12 cellular contexts compared by ENCODE assay signal in the genomic region with DNA sequence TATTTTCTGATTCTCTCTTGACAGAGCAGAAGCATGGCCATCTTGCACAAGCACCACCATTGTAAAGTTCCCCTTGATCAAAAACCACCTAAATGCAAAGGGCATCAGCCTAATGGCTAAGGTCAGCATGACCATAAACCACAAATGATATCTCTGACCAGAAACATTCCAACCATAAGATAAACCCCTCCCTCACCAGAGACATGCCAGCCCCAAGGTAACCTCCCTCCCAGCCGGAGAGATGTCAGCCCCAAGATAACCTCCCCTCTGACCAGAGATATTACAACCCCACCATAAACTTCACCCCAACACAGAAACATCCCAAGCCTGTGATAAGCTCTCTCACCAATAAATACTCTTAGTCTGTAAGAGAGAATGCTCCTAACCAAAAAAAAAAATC.
DNase-seq lines count a peak whose midpoint lies in the region; ATAC-seq and TF ChIP-seq lines count a peak whose summit lies in the region.
"Had no signal": no experiment of that assay in that cellular context is flagged by ENCODE, and none has a peak within 500 bp of the region (broad histone marks: within the 10 kb centered on the region; RNA-seq: fewer than 3 reads in every experiment).

No MANE protein-coding gene starts in this region.

- no peak for TF ChIP-seq CTCF in fibroblast of villous mesenchyme (IDR thresholded peaks at IDR 0.05; ENCODE audit: insufficient read depth, low read depth, low read length)

- peak overlapping the region in 3 of 8 donors; percentile 21 to 54 (median 41) for H3K4me3 Mint-ChIP-seq in CD4-positive, alpha-beta memory T cell
- no peak overlapping the region for H3K4me3 Mint-ChIP-seq in naive thymus-derived CD8-positive, alpha-beta T cell
- H3K4me3 Mint-ChIP-seq: CD14-positive monocyte, IgD-negative memory B cell had no signal

- no peaks in the 10 kb centered on the region for H3K9me3 ChIP-seq in CD4-positive, alpha-beta memory T cell (ENCODE audit: control insufficient read depth in 1 of 2, low read length in 2 of 2)

- ATAC-seq in naive thymus-derived CD8-positive, alpha-beta T cell: no peak
- ATAC-seq: HCT116 had no signal

- peaks cover 0 to 8% (median 5%) of the 10 kb centered on the region in 8 donors for H3K9me3 Mint-ChIP-seq in CD4-positive, alpha-beta memory T cell
- peaks cover 0 to 5% (median 0%) of the 10 kb centered on the region in 9 donors for H3K9me3 Mint-ChIP-seq in naive thymus-derived CD8-positive, alpha-beta T cell

- H3K27me3 ChIP-seq in CD4-positive, alpha-beta memory T cell (ENCODE audit: insufficient read depth, low read length): no peaks in the 10 kb centered on the region

- H3K36me3 Mint-ChIP-seq in CD4-positive, alpha-beta memory T cell: peaks cover 8 to 19% of the 10 kb centered on the region in 2 donors
- peaks cover 0 to 5% (median 2%) of the 10 kb centered on the region in 3 donors for H3K36me3 Mint-ChIP-seq in naive thymus-derived CD8-positive, alpha-beta T cell
- H3K36me3 Mint-ChIP-seq: CD14-positive monocyte had no signal

- H3K27ac Mint-ChIP-seq in CD4-positive, alpha-beta memory T cell: peak overlapping the region in 6 of 7 donors; percentile 3 to 80 (median 54)
- peak overlapping the region in 3 of 10 donors; percentile 3 to 57 (median 45) for H3K27ac Mint-ChIP-seq in naive thymus-derived CD8-positive, alpha-beta T cell
- H3K27ac Mint-ChIP-seq: IgD-negative memory B cell had no signal

- intact Hi-C loops in CD4-positive, alpha-beta memory T cell (cut with micrococcal nuclease): no loop called here

- no peak overlapping the region for H3K27ac ChIP-seq in CD4-positive, alpha-beta memory T cell (ENCODE audit: low read depth, low read length)

- no peaks in the 10 kb centered on the region for H3K27me3 Mint-ChIP-seq in CD4-positive, alpha-beta memory T cell
- H3K27me3 Mint-ChIP-seq in naive thymus-derived CD8-positive, alpha-beta T cell: peaks cover 0 to 4% (median 1%) of the 10 kb centered on the region in 5 donors
- H3K27me3 Mint-ChIP-seq: IgD-negative memory B cell had no signal

- DNase-seq in A172 (ENCODE audit: low spot score): peak; percentile 16
- no peak for DNase-seq in CD4-positive, alpha-beta memory T cell
- peak; percentile 60 for DNase-seq in OCI-M1 (lab: John Stamatoyannopoulos, UW)
- peak; percentile 3 for DNase-seq in fibroblast of villous mesenchyme (ENCODE audit: low read depth)
- DNase-seq in NCI-H2171 treated with DMSO at 0.1 percent for 48 hours (lab: John Stamatoyannopoulos, UW): no peak
- DNase-seq in stimulated activated CD4-positive, alpha-beta T cell treated with anti-CD3 and anti-CD28 coated beads, Interleukin-15, amount 100 ng/mL, for 24 hours: no peak
- no peak for DNase-seq in naive thymus-derived CD8-positive, alpha-beta T cell
- DNase-seq: Calu3, DMS 273 treated with DMSO at 0.1 percent for 48 hours had no signal

- POLR2A ChIA-PET in CD4-positive, alpha-beta memory T cell (lab: Charles Lee; ENCODE audit: partially characterized antibody): interaction anchor here (0.9 kb wide), 1 partner anchor 24 kb away, joined by 4 read pairs; no protein-coding TSS in a partner anchor
- POLR2A ChIA-PET in naive thymus-derived CD8-positive, alpha-beta T cell (lab: Charles Lee): no interaction called here

- CTCF ChIA-PET in CD4-positive, alpha-beta memory T cell (lab: Charles Lee; ENCODE audit: partially characterized antibody): interaction anchor here (0.9 to 2.3 kb wide), 2 partner anchors 28 to 56 kb away, joined by 3 to 7 read pairs; no protein-coding TSS in a partner anchor

- no peaks in the 10 kb centered on the region for H3K36me3 ChIP-seq in CD4-positive, alpha-beta memory T cell (ENCODE audit: insufficient read depth, low read length)

- H3K4me3 ChIP-seq in CD4-positive, alpha-beta memory T cell (ENCODE audit: low read length in 2 of 2): no peak overlapping the region
- no peak overlapping the region for H3K4me3 ChIP-seq in fibroblast of villous mesenchyme (ENCODE audit: low read depth, low read length)

- peaks cover 58% of the 10 kb centered on the region for H3K4me1 ChIP-seq in CD4-positive, alpha-beta memory T cell (ENCODE audit: insufficient read depth, low read length)

- H3K4me1 Mint-ChIP-seq in CD4-positive, alpha-beta memory T cell: peaks cover 50 to 76% (median 55%) of the 10 kb centered on the region in 4 donors
- peaks cover 0 to 28% (median 8%) of the 10 kb centered on the region in 4 donors for H3K4me1 Mint-ChIP-seq in naive thymus-derived CD8-positive, alpha-beta T cell
- H3K4me1 Mint-ChIP-seq: CD14-positive monocyte had no signal

Comparison
In these comparisons a context has a peak if more than half of its experiments do, and no peak if none do; other contexts are left out.
1. DNase-seq: peak in A172 (single experiment), OCI-M1 (single experiment) and fibroblast of villous mesenchyme (single experiment); none in CD4-positive, alpha-beta memory T cell (0 of 5), NCI-H2171 treated with DMSO at 0.1 percent for 48 hours (single experiment), stimulated activated CD4-positive, alpha-beta T cell treated with anti-CD3 and anti-CD28 coated beads, Interleukin-15, amount 100 ng/mL, for 24 hours (single experiment) and naive thymus-derived CD8-positive, alpha-beta T cell (0 of 10).